19 cellular contexts compared by ENCODE assay signal in genomic region chr12:68392376-68392775, GRCh38.
DNase-seq lines count a peak whose midpoint lies in the region; ATAC-seq and TF ChIP-seq lines count a peak whose summit lies in the region.
"Had no signal": no experiment of that assay in that cellular context is flagged by ENCODE, and none has a peak within 500 bp of the region (broad histone marks: within the 10 kb centered on the region; RNA-seq: fewer than 3 reads in every experiment).

No MANE protein-coding gene starts in this region.

- H3K36me3 ChIP-seq in esophagus muscularis mucosa = no peaks in the 10 kb centered on the region

- no peak overlapping the region for H3K27ac ChIP-seq in esophagus muscularis mucosa (replicated peaks in 1 of 4)
- H3K27ac ChIP-seq: BLaER1 had no signal

- no peak overlapping the region for H3K4me3 ChIP-seq in esophagus muscularis mucosa
- H3K4me3 ChIP-seq: BLaER1 had no signal

- no peaks in the 10 kb centered on the region for H3K27me3 ChIP-seq in esophagus muscularis mucosa
- H3K27me3 ChIP-seq: BLaER1 had no signal

- H3K36me3 Mint-ChIP-seq in natural killer cell (no peaks in the 10 kb centered on the region), memory B cell (peaks cover 4% of the 10 kb centered on the region)
- peaks cover 6% of the 10 kb centered on the region for H3K36me3 Mint-ChIP-seq in natural killer cell treated with Interleukin-12 subunit alpha and Interleukin-12 subunit beta and Interleukin-15 and Interleukin-18, amount 100 ng/mL, for 72 hours
- H3K36me3 Mint-ChIP-seq: CD4-positive, alpha-beta memory T cell had no signal

- intact Hi-C loops in natural killer cell (cut with micrococcal nuclease) (no loop called here), esophagus muscularis mucosa (cut with DNase I) (no loop called here)

- ATAC-seq in natural killer cell (no peak), memory B cell (ENCODE audit: low read depth) (no peak), HG03521 (IDR thresholded peaks at IDR 0.05; ENCODE audit: unreplicated experiment) (no peak), GM19023 (IDR thresholded peaks at IDR 0.05; ENCODE audit: unreplicated experiment) (no peak), HG02623 (IDR thresholded peaks at IDR 0.05; ENCODE audit: unreplicated experiment) (no peak)
- no peak for ATAC-seq in natural killer cell treated with Interleukin-12 subunit alpha and Interleukin-12 subunit beta and Interleukin-15 and Interleukin-18, amount 100 ng/mL, for 72 hours
- ATAC-seq: HCT116, HepG2 had no signal

- DNase-seq in natural killer cell (no peak), esophagus muscularis mucosa (ENCODE audit: extremely low spot score) (peak; percentile 42), memory B cell (ENCODE audit: low spot score in 2 of 2) (no peak)
- no peak for DNase-seq in natural killer cell treated with Interleukin-12 subunit alpha and Interleukin-12 subunit beta and Interleukin-15 and Interleukin-18, amount 100 ng/mL, for 72 hours (ENCODE audit: low spot score)
- DNase-seq: 8988T; CD4-positive, alpha-beta memory T cell; DMS153; DMS79; GDM1; GOT3; H7; HFFc6 had no signal

- H3K27me3 Mint-ChIP-seq in natural killer cell (ENCODE audit: low read depth in 2 of 2) (no peaks in the 10 kb centered on the region), memory B cell (no peaks in the 10 kb centered on the region)
- H3K27me3 Mint-ChIP-seq in natural killer cell treated with Interleukin-12 subunit alpha and Interleukin-12 subunit beta and Interleukin-15 and Interleukin-18, amount 100 ng/mL, for 72 hours = no peaks in the 10 kb centered on the region
- H3K27me3 Mint-ChIP-seq: CD4-positive, alpha-beta memory T cell had no signal

- peaks cover 33 to 34% of the 10 kb centered on the region in 2 donors for H3K4me1 Mint-ChIP-seq in natural killer cell
- H3K4me1 Mint-ChIP-seq in natural killer cell treated with Interleukin-12 subunit alpha and Interleukin-12 subunit beta and Interleukin-15 and Interleukin-18, amount 100 ng/mL, for 72 hours (ENCODE audit: low read depth in 2 of 2) = peaks cover 19 to 33% of the 10 kb centered on the region in 2 donors
- peaks cover 2% of the 10 kb centered on the region for H3K4me1 Mint-ChIP-seq in memory B cell

- H3K4me1 ChIP-seq in esophagus muscularis mucosa = no peaks in the 10 kb centered on the region

- TF ChIP-seq POLR2A in esophagus muscularis mucosa (IDR thresholded peaks at IDR 0.05; ENCODE audit: low read depth) = no peak

- H3K9me3 ChIP-seq in esophagus muscularis mucosa = peaks cover 0 to 10% (median 8%) of the 10 kb centered on the region in 4 donors

- no peak for TF ChIP-seq EP300 in esophagus muscularis mucosa (IDR thresholded peaks at IDR 0.05)

- H3K4me3 Mint-ChIP-seq in natural killer cell = no peak overlapping the region
- no peak overlapping the region for H3K4me3 Mint-ChIP-seq in natural killer cell treated with Interleukin-12 subunit alpha and Interleukin-12 subunit beta and Interleukin-15 and Interleukin-18, amount 100 ng/mL, for 72 hours
- no peak overlapping the region for H3K4me3 Mint-ChIP-seq in memory B cell
- H3K4me3 Mint-ChIP-seq: CD14-positive monocyte; CD4-positive, alpha-beta memory T cell; HFFc6 had no signal

- H3K27ac Mint-ChIP-seq in natural killer cell (peak overlapping the region; percentile 30 to 73), memory B cell (peak overlapping the region; percentile 60)
- peak overlapping the region in 1 of 2 donors; percentile 15 for H3K27ac Mint-ChIP-seq in natural killer cell treated with Interleukin-12 subunit alpha and Interleukin-12 subunit beta and Interleukin-15 and Interleukin-18, amount 100 ng/mL, for 72 hours
- H3K27ac Mint-ChIP-seq: HFFc6 had no signal

- TF ChIP-seq CTCF in natural killer cell (IDR thresholded peaks at IDR 0.05) = no peak
- TF ChIP-seq CTCF in esophagus muscularis mucosa (IDR thresholded peaks at IDR 0.05) = no peak

- H3K9me3 Mint-ChIP-seq in natural killer cell (no peaks in the 10 kb centered on the region), memory B cell (peaks cover 1% of the 10 kb centered on the region)
- peaks cover 5% of the 10 kb centered on the region for H3K9me3 Mint-ChIP-seq in natural killer cell treated with Interleukin-12 subunit alpha and Interleukin-12 subunit beta and Interleukin-15 and Interleukin-18, amount 100 ng/mL, for 72 hours
